Comparison of ENCODE assay signal across 3 cellular contexts in genomic region chr14:77009014-77009413, GRCh38.
TF ChIP-seq lines count a peak whose summit lies in the region.

No MANE protein-coding gene starts in this region.

TF ChIP-seq in liver, 16 proteins besides CTCF, POLR2A, EP300 and RAD21 (continued from another document):
- TF ChIP-seq ATF3 (IDR thresholded peaks at IDR 0.05) (no peak), NR2F2 (IDR thresholded peaks at IDR 0.05) (no peak), FOXA1 (IDR thresholded peaks at IDR 0.05) (no peak), YY1 (IDR thresholded peaks at IDR 0.05) (no peak), SP1 (IDR thresholded peaks at IDR 0.05) (no peak), MAX (IDR thresholded peaks at IDR 0.05) (no peak)
TF ChIP-seq in liver: peak in this region for 0.

TF ChIP-seq in HepG2, 621 proteins besides CTCF, POLR2A, EP300 and RAD21 (continued from another document):
- TF ChIP-seq ZNF691 (CRISPR knock-in tag; IDR thresholded peaks at IDR 0.05; ENCODE audit: borderline replicate concordance, low read depth) (no peak), CENPT (CRISPR knock-in tag; IDR thresholded peaks at IDR 0.05; ENCODE audit: low read depth) (no peak), ZFY (CRISPR knock-in tag; IDR thresholded peaks at IDR 0.05) (no peak), ZNF609 (CRISPR knock-in tag; IDR thresholded peaks at IDR 0.05; ENCODE audit: borderline replicate concordance) (no peak), ISL2 (CRISPR knock-in tag; IDR thresholded peaks at IDR 0.05) (no peak), BHLHE40 (IDR thresholded peaks at IDR 0.05; ENCODE audit: low read length) (no peak), JUNB (CRISPR knock-in tag; IDR thresholded peaks at IDR 0.05; ENCODE audit: borderline replicate concordance) (no peak), HNF4A (CRISPR knock-in tag; IDR thresholded peaks at IDR 0.05) (no peak), FOXC1 (CRISPR knock-in tag; IDR thresholded peaks at IDR 0.05; ENCODE audit: borderline replicate concordance) (no peak), IRF1 (CRISPR knock-in tag; IDR thresholded peaks at IDR 0.05; ENCODE audit: low read depth) (no peak), FOXA3 (CRISPR knock-in tag; IDR thresholded peaks at IDR 0.05) (no peak), ZNF766 (CRISPR knock-in tag; IDR thresholded peaks at IDR 0.05; ENCODE audit: borderline replicate concordance) (no peak), KLF13 (CRISPR knock-in tag; IDR thresholded peaks at IDR 0.05) (no peak), JUN (CRISPR knock-in tag; IDR thresholded peaks at IDR 0.05) (no peak)

TF ChIP-seq in SK-N-SH treated with all-trans-retinoic acid at 6 μM for 48 hours, 23 proteins besides CTCF, POLR2A, EP300 and RAD21 (continued from another document):
- TF ChIP-seq PATZ1 (CRISPR knock-in tag; IDR thresholded peaks at IDR 0.05; ENCODE audit: borderline replicate concordance) = no peak
- TF ChIP-seq ZFP3 (CRISPR knock-in tag; IDR thresholded peaks at IDR 0.05) = no peak
- no peak for TF ChIP-seq CSRNP3 (CRISPR knock-in tag; IDR thresholded peaks at IDR 0.05)
- no peak for TF ChIP-seq TOX (CRISPR knock-in tag; IDR thresholded peaks at IDR 0.05; ENCODE audit: borderline replicate concordance)
